Comparison of ENCODE assay signal across 1 cellular context in genomic region chr5:132456553-132457361, GRCh38.
TF ChIP-seq lines count a peak whose summit lies in the region.

No MANE protein-coding gene starts in this region.

TF ChIP-seq in SK-N-SH treated with all-trans-retinoic acid at 6 μM for 48 hours, 23 proteins besides CTCF, POLR2A, EP300 and RAD21 (continued from another document):
- TF ChIP-seq PATZ1 (CRISPR knock-in tag; IDR thresholded peaks at IDR 0.05; ENCODE audit: borderline replicate concordance): no peak
- no peak for TF ChIP-seq ZFP30 (CRISPR knock-in tag; IDR thresholded peaks at IDR 0.05)
- no peak for TF ChIP-seq ZNF70 (CRISPR knock-in tag; IDR thresholded peaks at IDR 0.05)
- TF ChIP-seq CSRNP3 (CRISPR knock-in tag; IDR thresholded peaks at IDR 0.05): no peak
- no peak for TF ChIP-seq TCF4 (CRISPR knock-in tag; IDR thresholded peaks at IDR 0.05; ENCODE audit: borderline replicate concordance)
- TF ChIP-seq ZC3H10 (CRISPR knock-in tag; IDR thresholded peaks at IDR 0.05): no peak
- TF ChIP-seq GLIS3 (CRISPR knock-in tag; IDR thresholded peaks at IDR 0.05): no peak
